Comparison of ENCODE assay signal across 12 cellular contexts in genomic region chr5:102958481-102959011, GRCh38.
DNase-seq lines count a peak whose midpoint lies in the region; ATAC-seq and TF ChIP-seq lines count a peak whose summit lies in the region.
"Had no signal": no experiment of that assay in that cellular context is flagged by ENCODE, and none has a peak within 500 bp of the region (broad histone marks: within the 10 kb centered on the region; RNA-seq: fewer than 3 reads in every experiment).

No MANE protein-coding gene starts in this region.

- TF ChIP-seq CTCF in HEK293 (tag by site-specific recombination; IDR thresholded peaks at IDR 0.05) = no peak
- TF ChIP-seq CTCF in hepatocyte (IDR thresholded peaks at IDR 0.05; ENCODE audit: poor library complexity) = no peak
- no peak for TF ChIP-seq CTCF in BE2C (IDR thresholded peaks at IDR 0.05; ENCODE audit: low read depth, low read length)

- H3K27me3 ChIP-seq in hepatocyte (no peaks in the 10 kb centered on the region), BE2C (no peaks in the 10 kb centered on the region)

- H4K20me1 ChIP-seq in hepatocyte (ENCODE audit: insufficient read depth, poor library complexity, severe bottlenecking) = no peaks in the 10 kb centered on the region

- H3K36me3 ChIP-seq in HEK293 (ENCODE audit: control insufficient read depth in 2 of 2, insufficient read depth in 1 of 2, low read length in 2 of 2) (no peaks in the 10 kb centered on the region; a peak in 1 of 3 replicates), hepatocyte (replicated peaks; ENCODE audit: insufficient read depth, low read depth) (no peaks in the 10 kb centered on the region), BE2C (no peaks in the 10 kb centered on the region)

- no peak overlapping the region for H3K4me2 ChIP-seq in hepatocyte

- 50% methylated on average over 1 of the region's 1 CpG for WGBS in hepatocyte (ENCODE audit: low lambda C conversion rate, missing lambda C conversion rate)

- CTCF ChIA-PET in HEK293 (lab: Yijun Ruan, JAX) = interaction anchor here (0.6 to 1.4 kb wide), 2 partner anchors 97 to 178 kb away, joined by 3 to 6 read pairs; no protein-coding TSS in a partner anchor

- H3K27ac ChIP-seq in HEK293 (ENCODE audit: extremely low read depth, low read depth, low read length) = no peak overlapping the region
- H3K27ac ChIP-seq in hepatocyte = peak overlapping the region; percentile 43

- no peak for ATAC-seq in activated CD4-positive, CD25-positive, alpha-beta regulatory T cell treated with anti-CD3 and anti-CD28 coated beads, Interleukin-2, amount 50 U/mL, for 24 hours

- H2AFZ ChIP-seq in hepatocyte = no peak overlapping the region

- no peaks in the 10 kb centered on the region for H3K9me3 ChIP-seq in HEK293 (ENCODE audit: control insufficient read depth, insufficient read depth, low read depth, low read length)
- no peaks in the 10 kb centered on the region for H3K9me3 ChIP-seq in hepatocyte (ENCODE audit: low read depth)
- H3K9me3 ChIP-seq in BE2C = no peaks in the 10 kb centered on the region

- DNase-seq in AG20443 (ENCODE audit: low spot score) = peak; percentile 16
- peak; percentile 9 to 75 for DNase-seq in SW 1271 (lab: John Stamatoyannopoulos, UW)
- peak; percentile 7 for DNase-seq in hepatocyte (ENCODE audit: low spot score)
- no peak for DNase-seq in BE2C
- DNase-seq in DMS114 treated with DMSO at 0.1 percent for 48 hours (lab: John Stamatoyannopoulos, UW; ENCODE audit: unreplicated experiment) = no peak
- DNase-seq in NCI-H526 treated with DMSO at 0.1 percent for 48 hours (lab: John Stamatoyannopoulos, UW) = no peak
- DNase-seq: activated CD4-positive, alpha-beta T cell treated with anti-CD3 and anti-CD28 coated beads, Interleukin-2, amount 50 U/mL, for 48 hours; endodermal cell; NCI-H1048; posterior cingulate gyrus had no signal

- no peaks in the 10 kb centered on the region for H3K79me2 ChIP-seq in hepatocyte

- H3K4me1 ChIP-seq in HEK293 (ENCODE audit: control insufficient read depth, insufficient read depth, low read length) (peaks cover 9% of the 10 kb centered on the region; the same call in 1 of the 2 replicates), hepatocyte (ENCODE audit: insufficient read depth) (no peaks in the 10 kb centered on the region), BE2C (no peaks in the 10 kb centered on the region)

- H3K9me2 ChIP-seq in hepatocyte (replicated peaks; ENCODE audit: insufficient read depth) = no peaks in the 10 kb centered on the region

- POLR2A ChIA-PET in HEK293 (lab: Yijun Ruan, JAX) = no interaction called here

- H3K4me3 ChIP-seq in HEK293 (ENCODE audit: low read depth, low read length) (no peak overlapping the region), hepatocyte (no peak overlapping the region), BE2C (ENCODE audit: low read depth, low read length) (no peak overlapping the region)

TF ChIP-seq in HEK293, 187 proteins besides CTCF, POLR2A, EP300 and RAD21:
- TF ChIP-seq ZNF341 (tag by site-specific recombination; IDR thresholded peaks at IDR 0.05; ENCODE audit: low read depth) (no peak), FEZF1 (tag by site-specific recombination; IDR thresholded peaks at IDR 0.05) (peak; percentile 41; the same call in 1 of the 2 replicates), ZBTB17 (tag by site-specific recombination; IDR thresholded peaks at IDR 0.05) (no peak), ZNF600 (tag by site-specific recombination; IDR thresholded peaks at IDR 0.05) (no peak), ZNF362 (tag by site-specific recombination; IDR thresholded peaks at IDR 0.05) (peak; percentile 45; the same call in 1 of the 2 replicates), ZNF394 (tag by site-specific recombination; IDR thresholded peaks at IDR 0.05; ENCODE audit: borderline replicate concordance) (no peak), PRDM6 (tag by site-specific recombination; IDR thresholded peaks at IDR 0.05) (0 out of 2 replicates have a peak, but pooled peaks have one; percentile 26), ZNF645 (tag by site-specific recombination; IDR thresholded peaks at IDR 0.05) (no peak), SP7 (tag by site-specific recombination; IDR thresholded peaks at IDR 0.05) (no peak), ZNF146 (tag by site-specific recombination; IDR thresholded peaks at IDR 0.05) (no peak), ZBTB48 (tag by site-specific recombination; IDR thresholded peaks at IDR 0.05) (peak; percentile 35; the same call in 1 of the 2 replicates), MZF1 (tag by site-specific recombination; IDR thresholded peaks at IDR 0.05; ENCODE audit: borderline replicate concordance) (no peak), ZNF629 (tag by site-specific recombination; IDR thresholded peaks at IDR 0.05) (0 out of 2 replicates have a peak, but pooled peaks have one; percentile 59), ZNF2 (tag by site-specific recombination; IDR thresholded peaks at IDR 0.05) (no peak), IKZF3 (tag by site-specific recombination; IDR thresholded peaks at IDR 0.05) (no peak)
TF ChIP-seq in HEK293: peak in this region for 5.

Comparison
In these comparisons a context has a peak if more than half of its experiments do, and no peak if none do; other contexts are left out.
1. DNase-seq: peak in AG20443 (single experiment), SW 1271 (2 of 2) and hepatocyte (single experiment); none in BE2C (single experiment), DMS114 treated with DMSO at 0.1 percent for 48 hours (single experiment) and NCI-H526 treated with DMSO at 0.1 percent for 48 hours (single experiment).